Comparison of ENCODE assay signal across 8 cellular contexts in the genomic region with DNA sequence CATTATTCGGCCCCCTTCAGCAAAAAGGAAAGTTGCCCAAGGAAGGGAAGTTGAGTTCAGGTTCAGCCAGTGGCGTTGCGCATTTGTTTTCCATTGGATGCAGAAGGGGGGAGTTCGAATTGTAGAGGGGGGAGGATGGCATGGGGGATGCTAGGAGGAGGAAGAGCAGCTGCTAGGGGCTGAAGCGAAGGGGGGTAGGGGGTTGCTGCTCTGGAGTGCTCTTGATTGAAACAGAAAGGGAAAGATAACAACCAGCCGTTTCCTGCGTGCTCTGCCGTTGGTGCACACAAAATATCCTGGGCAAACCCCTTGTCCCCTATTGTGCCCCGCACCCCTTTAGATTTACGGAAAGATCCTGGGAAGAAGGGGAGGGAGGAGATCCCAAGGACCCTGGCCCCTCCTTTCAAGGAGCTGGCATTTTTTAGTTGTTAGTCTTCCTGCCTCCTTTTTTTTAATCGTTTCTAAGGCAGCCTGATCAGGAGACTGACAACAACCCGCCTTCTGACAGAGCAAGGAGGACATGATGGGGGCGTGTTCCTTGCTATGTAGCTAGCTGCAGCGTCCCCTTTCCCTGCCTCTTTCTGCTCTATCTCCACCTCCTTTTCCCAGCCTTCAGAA. TPM values are rescaled to one million over a fixed set of nuclear protein-coding genes. Genes with fewer than 3 reads are reported as not detected.
DNase-seq lines count a peak whose midpoint lies in the region; ATAC-seq and TF ChIP-seq lines count a peak whose summit lies in the region.

No MANE protein-coding gene starts in this region.

- no peaks in the 10 kb centered on the region for H3K27me3 ChIP-seq in GM23248 (replicated peaks; ENCODE audit: insufficient read depth)

- H3K27ac Mint-ChIP-seq in CD14-positive monocyte = peak overlapping the region; percentile 73 to 90 (median 82)
- peak overlapping the region; percentile 94 for H3K27ac Mint-ChIP-seq in type B pancreatic cell

- H3K4me3 Mint-ChIP-seq in CD14-positive monocyte = peak overlapping the region; percentile 93 to 96
- H3K4me3 Mint-ChIP-seq in type B pancreatic cell = peak overlapping the region; percentile 92

- in situ Hi-C loops in GM23248 (cut with MboI) = no loop called here

- peaks cover 14% of the 10 kb centered on the region for H3F3A ChIP-seq in GM23248 (ENCODE audit: insufficient read depth)

- H3K27me3 Mint-ChIP-seq in CD14-positive monocyte (ENCODE audit: low read depth in 3 of 3) (peaks cover 0 to 4% (median 0%) of the 10 kb centered on the region in 3 donors), type B pancreatic cell (peaks cover 6% of the 10 kb centered on the region)

- peaks cover 69% of the 10 kb centered on the region for H3K79me2 ChIP-seq in GM23248 (ENCODE audit: insufficient read depth)

- no peaks in the 10 kb centered on the region for H3K9me3 ChIP-seq in GM23248 (ENCODE audit: low read depth)

- H3K9ac ChIP-seq in GM23248 = peak overlapping the region; percentile 96

- no peaks in the 10 kb centered on the region for H3K36me3 ChIP-seq in GM23248 (ENCODE audit: low read depth)

- H3K36me3 Mint-ChIP-seq in CD14-positive monocyte (peaks cover 4 to 9% of the 10 kb centered on the region in 2 donors), type B pancreatic cell (peaks cover 12% of the 10 kb centered on the region)

- H2AFZ ChIP-seq in GM23248 = peak overlapping the region; percentile 18; the same call in 1 of the 2 replicates

- peaks cover 44% of the 10 kb centered on the region for H4K20me1 ChIP-seq in GM23248 (ENCODE audit: insufficient read depth)

- no peak for TF ChIP-seq CTCF in CD14-positive monocyte (IDR thresholded peaks at IDR 0.05)
- TF ChIP-seq CTCF in foreskin fibroblast (IDR thresholded peaks at IDR 0.05; ENCODE audit: low read depth, low read length) = no peak
- no peak for TF ChIP-seq CTCF in type B pancreatic cell (conservative IDR thresholded peaks at IDR 0.05)

- H3K4me1 ChIP-seq in GM23248 (ENCODE audit: insufficient read depth) = peaks cover 42% of the 10 kb centered on the region

- intact Hi-C loops in CD14-positive monocyte (cut with micrococcal nuclease) = loop anchor here in 1 of 2 donors (5.0 kb wide), 1 partner anchor 36 kb away; a partner anchor contains a TSS

- H3K4me3 ChIP-seq in GM23248 (peak overlapping the region; percentile 77), foreskin fibroblast (ENCODE audit: low read depth in 1 of 2, low read length in 2 of 2) (peak overlapping the region; percentile 83 to 85)

- H3K9me3 Mint-ChIP-seq in CD14-positive monocyte (no peaks in the 10 kb centered on the region), type B pancreatic cell (no peaks in the 10 kb centered on the region)

- H3K9me2 ChIP-seq in GM23248 (ENCODE audit: insufficient read depth) = no peaks in the 10 kb centered on the region

- H3K4me1 Mint-ChIP-seq in CD14-positive monocyte (peaks cover 66% of the 10 kb centered on the region), type B pancreatic cell (ENCODE audit: unreplicated experiment) (peaks cover 46% of the 10 kb centered on the region)

- H3K27ac ChIP-seq in GM23248 = peak overlapping the region; percentile 76

- H3K4me2 ChIP-seq in GM23248 (ENCODE audit: unreplicated experiment) = peak overlapping the region; percentile 94

- ATAC-seq in HG03520 (IDR thresholded peaks at IDR 0.05; ENCODE audit: unreplicated experiment) = no peak

- 1 to 2% methylated on average over 10 to 14 of the region's 14 CpGs for whole genome bisulfite sequencing in GM23248 (ENCODE audit: low coverage in 1 of 2, low lambda C conversion rate in 2 of 2, missing lambda C conversion rate in 2 of 2), 2 experiments

- DNase-seq in CD14-positive monocyte (ENCODE audit: low spot score) (no peak), GM23248 (peak; percentile 95), foreskin fibroblast (peak; percentile 59 to 78), non-pigmented ciliary epithelial cell (ENCODE audit: low read depth) (peak; percentile 72), type B pancreatic cell (ENCODE audit: extremely low spot score, unreplicated experiment) (no peak)
- peak in 3 of 4 experiments; percentile 8 to 40 (median 19) for DNase-seq in activated naive CD4-positive, alpha-beta T cell (lab: John Stamatoyannopoulos, UW)

TF ChIP-seq in PFSK-1, 5 proteins besides CTCF, POLR2A, EP300 and RAD21:
- TF ChIP-seq FOXP2 (optimal IDR thresholded peaks at IDR 0.05; ENCODE audit: borderline replicate concordance, extremely low read depth, extremely low read length, insufficient read depth) (no peak), SIN3A (IDR thresholded peaks at IDR 0.05; ENCODE audit: borderline replicate concordance, insufficient read depth, low read length) (peak; percentile 94; the same call in 1 of the 2 replicates)

RNA-seq across cellular contexts. Expression of a gene that starts 2.1 kb away (rescaled TPM):
- polyA plus RNA-seq in CD14-positive monocyte (1 to 10 TPM; 3.3 to 3.5 TPM), GM23248 (2016; fragmentation: Nextera tagmentation; extraction: Ambion mirVana) (7.6 and 8.1 TPM in 2 replicates)
- total RNA-seq in GM23248 (2014; rRNA removed; shearing (Covaris generic)) = 19.1 TPM in 2 replicates
- 22.4 TPM for polyA plus RNA-seq in PFSK-1 (2012; ENCODE audit: insufficient read length, low read depth)
- 45.5 and 71.1 TPM in 2 replicates for total RNA-seq in type B pancreatic cell (ENCODE audit: low replicate concordance)

RNA-seq across cellular contexts. Expression of a gene that starts 37.0 kb away (rescaled TPM):
- polyA plus RNA-seq in CD14-positive monocyte (100 to 1,000 TPM; 648 to 688 TPM), GM23248 (2016; fragmentation: Nextera tagmentation; extraction: Ambion mirVana) (414 and 426 TPM in 2 replicates)
- 32.3 and 79.4 TPM in 2 replicates for total RNA-seq in GM23248 (2014; rRNA removed; shearing (Covaris generic))
- 509 TPM for polyA plus RNA-seq in PFSK-1 (2012; ENCODE audit: insufficient read length, low read depth)
- 207 and 263 TPM in 2 replicates for total RNA-seq in type B pancreatic cell (ENCODE audit: low replicate concordance)

Comparison
In these comparisons a context has a peak if more than half of its experiments do, and no peak if none do; other contexts are left out.
1. DNase-seq: peak in GM23248 (single experiment), activated naive CD4-positive, alpha-beta T cell (3 of 4), foreskin fibroblast (2 of 2) and non-pigmented ciliary epithelial cell (single experiment); none in CD14-positive monocyte (single experiment) and type B pancreatic cell (single experiment).